1 cellular context compared by ENCODE assay signal in the genomic region with DNA sequence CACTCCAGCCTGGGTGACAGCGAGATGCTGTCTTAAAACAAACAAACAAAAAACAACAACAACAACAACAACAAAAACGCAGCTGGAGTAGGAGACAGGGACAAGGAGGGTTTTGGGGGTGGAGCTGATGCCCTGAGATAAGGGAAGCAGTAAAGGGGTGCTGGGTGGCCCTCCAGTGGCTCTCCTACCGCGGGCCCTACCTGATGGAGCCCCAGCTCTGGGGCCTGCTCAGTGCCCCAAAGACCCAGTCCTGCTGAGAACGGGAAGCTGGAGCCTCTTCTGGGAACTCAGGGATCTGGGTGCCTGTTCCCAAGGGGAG.
TF ChIP-seq lines count a peak whose summit lies in the region.

No MANE protein-coding gene starts in this region.

TF ChIP-seq in H1, 55 proteins besides CTCF, POLR2A, EP300 and RAD21:
- TF ChIP-seq RXRA (IDR thresholded peaks at IDR 0.05; ENCODE audit: insufficient read depth, low read depth, low read length) = no peak
